Comparison of ENCODE assay signal across 21 cellular contexts in genomic region chr6:132023490-132023889, GRCh38.
DNase-seq lines count a peak whose midpoint lies in the region; ATAC-seq, FAIRE-seq and TF ChIP-seq lines count a peak whose summit lies in the region.
"Had no signal": no experiment of that assay in that cellular context is flagged by ENCODE, and none has a peak within 500 bp of the region (broad histone marks: within the 10 kb centered on the region; RNA-seq: fewer than 3 reads in every experiment).

No MANE protein-coding gene starts in this region.

- H3K36me3 Mint-ChIP-seq in astrocyte (ENCODE audit: low read depth, unreplicated experiment), result no peaks in the 10 kb centered on the region

- H3K4me1 Mint-ChIP-seq in astrocyte (ENCODE audit: low read depth, unreplicated experiment), result peaks cover 18% of the 10 kb centered on the region
- H3K4me1 Mint-ChIP-seq: activated CD4-positive, alpha-beta T cell treated with anti-CD3 and anti-CD28 coated beads for 36 hours had no signal

- ATAC-seq in IMR-90 (ENCODE audit: low read depth), result no peak
- ATAC-seq: activated CD4-positive, alpha-beta T cell treated with anti-CD3 and anti-CD28 coated beads for 36 hours; effector memory CD8-positive, alpha-beta T cell had no signal

- H3K27ac Mint-ChIP-seq in astrocyte (ENCODE audit: unreplicated experiment), result no peak overlapping the region
- H3K27ac Mint-ChIP-seq: activated CD4-positive, alpha-beta T cell treated with anti-CD3 and anti-CD28 coated beads for 36 hours; B cell; effector memory CD8-positive, alpha-beta T cell; nephron had no signal

- H3K4ac ChIP-seq in IMR-90 (ENCODE audit: low read depth, low read length), result no peak overlapping the region
- no peak overlapping the region for H3K4ac ChIP-seq in trophoblast cell (ENCODE audit: low read depth, low read length)

- H3K9me3 ChIP-seq in IMR-90 (ENCODE audit: control insufficient read depth, insufficient read depth, low read length), result no peaks in the 10 kb centered on the region
- no peaks in the 10 kb centered on the region for H3K9me3 ChIP-seq in astrocyte (ENCODE audit: insufficient read depth, low read depth, low read length)
- peaks cover 1% of the 10 kb centered on the region for H3K9me3 ChIP-seq in trophoblast cell (ENCODE audit: insufficient read depth, low read depth, low read length)
- H3K9me3 ChIP-seq: MG63, prostate gland had no signal

- no peak overlapping the region for H3K14ac ChIP-seq in IMR-90 (replicated peaks; ENCODE audit: low read depth, low read length)
- H3K14ac ChIP-seq in trophoblast cell (ENCODE audit: low read length), result no peak overlapping the region

- H3K4me1 ChIP-seq in IMR-90 (ENCODE audit: control insufficient read depth, insufficient read depth, low read length) (peaks cover 4% of the 10 kb centered on the region), astrocyte (ENCODE audit: insufficient read depth, low read length) (no peaks in the 10 kb centered on the region), trophoblast cell (ENCODE audit: control insufficient read depth in 1 of 2, insufficient read depth in 2 of 2, low read length in 2 of 2) (peaks cover 0 to 2% of the 10 kb centered on the region in 2 experiments)
- H3K4me1 ChIP-seq: prostate gland had no signal

- H2BK120ac ChIP-seq in IMR-90 (ENCODE audit: low read depth, low read length), result no peak overlapping the region
- H2BK120ac ChIP-seq in trophoblast cell (ENCODE audit: insufficient read depth, low read length, poor library complexity), result no peak overlapping the region

- H2AK5ac ChIP-seq in IMR-90 (ENCODE audit: low read depth, low read length) (peak overlapping the region; percentile 45; the same call in 1 of the 2 replicates), trophoblast cell (ENCODE audit: low read length) (peak overlapping the region; percentile 46)

- H3K56ac ChIP-seq in IMR-90 (ENCODE audit: extremely low read depth, insufficient read depth, low read length), result no peak overlapping the region

- H3K27ac ChIP-seq in IMR-90 (ENCODE audit: insufficient read depth, low read length), result no peak overlapping the region
- H3K27ac ChIP-seq in astrocyte (ENCODE audit: low read depth, low read length), result no peak overlapping the region
- no peak overlapping the region for H3K27ac ChIP-seq in trophoblast cell (ENCODE audit: low read depth, low read length)
- H3K27ac ChIP-seq: prostate gland had no signal

- H2AFZ ChIP-seq in IMR-90 (replicated peaks; ENCODE audit: low read length, poor library complexity) (no peak overlapping the region), astrocyte (ENCODE audit: low read depth, low read length) (no peak overlapping the region), trophoblast cell (ENCODE audit: insufficient read depth, low read length, poor library complexity) (no peak overlapping the region)

- DNase-seq in IMR-90 (no peak), astrocyte (ENCODE audit: low read depth) (peak; percentile 8), iPS DF 19.7 (ENCODE audit: low read depth, low spot score) (peak; percentile 12), trophoblast cell (no peak), DMS79 treated with DMSO at 0.1 percent for 48 hours (lab: John Stamatoyannopoulos, UW) (no peak), NCI-H1436 treated with DMSO at 0.1 percent for 48 hours (lab: John Stamatoyannopoulos, UW) (no peak), NCI-H2107 treated with DMSO at 0.1 percent for 48 hours (lab: John Stamatoyannopoulos, UW; ENCODE audit: unreplicated experiment) (no peak), H4 (ENCODE audit: low spot score) (no peak)
- DNase-seq: activated CD4-positive, alpha-beta T cell treated with anti-CD3 and anti-CD28 coated beads for 36 hours; activated CD8-positive, alpha-beta memory T cell treated with anti-CD3 and anti-CD28 coated beads, Interleukin-2, amount 50 U/mL, for 4 hours; activated gamma-delta T cell; effector memory CD8-positive, alpha-beta T cell; MG63; NCI-H226; stimulated activated CD4-positive, alpha-beta T cell treated with anti-CD3 and anti-CD28 coated beads, Interleukin-4, amount 100 ng/mL, for 24 hours had no signal

- no peaks in the 10 kb centered on the region; the same call in 1 of the 2 replicates for H3K9me1 ChIP-seq in IMR-90 (ENCODE audit: insufficient read depth, low read length)

- no peak overlapping the region for H3K4me3 Mint-ChIP-seq in astrocyte (ENCODE audit: unreplicated experiment)
- H3K4me3 Mint-ChIP-seq: activated CD4-positive, alpha-beta T cell treated with anti-CD3 and anti-CD28 coated beads for 36 hours; B cell; effector memory CD8-positive, alpha-beta T cell; nephron had no signal

- no peak overlapping the region for H2BK20ac ChIP-seq in IMR-90 (ENCODE audit: low read depth, low read length)

- TF ChIP-seq RAD21 in IMR-90 (IDR thresholded peaks at IDR 0.05; ENCODE audit: low read length), result no peak

- TF ChIP-seq CTCF in IMR-90 (conservative IDR thresholded peaks at IDR 0.05; ENCODE audit: low read depth, low read length) (0 out of 2 replicates have a peak, but pooled peaks have one; percentile 9), astrocyte (IDR thresholded peaks at IDR 0.05; ENCODE audit: insufficient read depth, low read depth, low read length) (no peak)

- no peak overlapping the region for H4K12ac ChIP-seq in trophoblast cell (ENCODE audit: low read depth, low read length)

- H4K20me1 ChIP-seq in IMR-90 (ENCODE audit: insufficient read depth, low read length) (no peaks in the 10 kb centered on the region), astrocyte (ENCODE audit: insufficient read depth, low read length) (no peaks in the 10 kb centered on the region)

- no peaks in the 10 kb centered on the region for H3K27me3 ChIP-seq in IMR-90 (ENCODE audit: control insufficient read depth, insufficient read depth, low read length)
- no peaks in the 10 kb centered on the region for H3K27me3 ChIP-seq in astrocyte (ENCODE audit: insufficient read depth, low read length)
- H3K27me3 ChIP-seq in trophoblast cell (ENCODE audit: insufficient read depth, low read length), result no peaks in the 10 kb centered on the region
- H3K27me3 ChIP-seq: MG63 had no signal

- H2BK5ac ChIP-seq in IMR-90 (ENCODE audit: low read depth, low read length, poor library complexity, severe bottlenecking), result no peak overlapping the region
- no peak overlapping the region for H2BK5ac ChIP-seq in trophoblast cell (ENCODE audit: low read depth, low read length, poor library complexity)

- dilution Hi-C loops in IMR-90 (cut with HindIII; ENCODE audit: low sequenced_read_pairs, unreplicated experiment), result no loop called here

- H3K36me3 ChIP-seq in IMR-90 (ENCODE audit: control insufficient read depth, insufficient read depth, low read length), result no peaks in the 10 kb centered on the region
- no peaks in the 10 kb centered on the region for H3K36me3 ChIP-seq in astrocyte (ENCODE audit: insufficient read depth, low read length)
- no peaks in the 10 kb centered on the region for H3K36me3 ChIP-seq in trophoblast cell (ENCODE audit: control insufficient read depth in 1 of 2, insufficient read depth in 2 of 2, low read length in 2 of 2)
- H3K36me3 ChIP-seq: MG63, prostate gland had no signal

- in situ Hi-C loops in IMR-90 (cut with MboI; ENCODE audit: low sequenced_read_pairs), result no loop called here

- H3K79me2 ChIP-seq in astrocyte (ENCODE audit: insufficient read depth, low read length) (no peaks in the 10 kb centered on the region), trophoblast cell (ENCODE audit: control insufficient read depth, insufficient read depth, low read length, poor library complexity) (no peaks in the 10 kb centered on the region)

- H4K8ac ChIP-seq in IMR-90 (ENCODE audit: low read depth in 2 of 2, low read length in 2 of 2) (no peak overlapping the region), trophoblast cell (ENCODE audit: low read depth, low read length) (no peak overlapping the region)

- no peak for FAIRE-seq in astrocyte (lab: Jason Lieb, UNC)
- FAIRE-seq: H54, RCC 7860 had no signal

- H3K18ac ChIP-seq in IMR-90 (ENCODE audit: low read depth, low read length) (no peak overlapping the region), trophoblast cell (ENCODE audit: low read length) (no peak overlapping the region)

- no peak overlapping the region for H2BK15ac ChIP-seq in IMR-90 (ENCODE audit: low read depth, low read length)

- intact Hi-C loops in IMR-90 (cut with micrococcal nuclease), result no loop called here

- no peak overlapping the region for H2AK9ac ChIP-seq in IMR-90 (replicated peaks; ENCODE audit: low read depth, low read length, poor library complexity)

- H3K9me3 Mint-ChIP-seq in astrocyte (ENCODE audit: unreplicated experiment), result no peaks in the 10 kb centered on the region
- H3K9me3 Mint-ChIP-seq: nephron had no signal

- no peak overlapping the region for H4K5ac ChIP-seq in IMR-90 (ENCODE audit: low read depth, low read length)

- H3K79me1 ChIP-seq in IMR-90 (ENCODE audit: low read depth in 1 of 2, low read length in 2 of 2), result no peaks in the 10 kb centered on the region
- H3K79me1 ChIP-seq in trophoblast cell (ENCODE audit: low read length), result no peaks in the 10 kb centered on the region

- WGBS in IMR-90 (ENCODE audit: extremely low coverage in 2 of 2, insufficient read length in 1 of 2), 2 experiments, result no CpG with 5 or more reads among the region's 5 CpGs
- no CpG with 5 or more reads among the region's 5 CpGs for WGBS in trophoblast cell (ENCODE audit: extremely low coverage, insufficient coverage, insufficient read length)

- no peak overlapping the region for H4K91ac ChIP-seq in IMR-90 (ENCODE audit: insufficient read depth, low read depth, low read length)
- H4K91ac ChIP-seq in trophoblast cell (ENCODE audit: low read depth, low read length), result peak overlapping the region; percentile 55

- BruUV-seq in IMR-90 (replicated peaks; lab: Mats Ljungman, UMichigan), result no TSS peak

- H3K9ac ChIP-seq in IMR-90 (ENCODE audit: low read depth, low read length), result no peak overlapping the region
- no peak overlapping the region for H3K9ac ChIP-seq in astrocyte (ENCODE audit: low read length)
- no peak overlapping the region for H3K9ac ChIP-seq in trophoblast cell (ENCODE audit: low read length)

- TF ChIP-seq POLR2A in IMR-90 (IDR thresholded peaks at IDR 0.05; ENCODE audit: low read depth, low read length), result no peak

- H3K4me2 ChIP-seq in IMR-90 (ENCODE audit: low read depth, low read length) (no peak overlapping the region), astrocyte (ENCODE audit: low read length) (no peak overlapping the region), trophoblast cell (ENCODE audit: low read length) (no peak overlapping the region)
- H3K4me2 ChIP-seq: smooth muscle cell had no signal

- H2BK12ac ChIP-seq in trophoblast cell (ENCODE audit: low read length), result no peak overlapping the region

- H3K4me3 ChIP-seq in IMR-90 (ENCODE audit: insufficient read depth, low read depth, low read length) (no peak overlapping the region), astrocyte (ENCODE audit: insufficient read depth, low read depth, low read length) (no peak overlapping the region), trophoblast cell (ENCODE audit: low read depth, low read length) (no peak overlapping the region)
- H3K4me3 ChIP-seq: MG63, prostate gland, smooth muscle cell had no signal

- POLR2A ChIA-PET in IMR-90 (lab: Charles Lee; ENCODE audit: unreplicated experiment), result interaction anchor here (0.6 kb wide), 1 partner anchor 72 kb away, joined by 3 read pairs; the partner anchor contains the start of gene CCN2

- CTCF ChIA-PET in IMR-90 (lab: Yijun Ruan, JAX), result no interaction called here

- H3K27me3 Mint-ChIP-seq in astrocyte (ENCODE audit: low read depth, unreplicated experiment), result no peaks in the 10 kb centered on the region
- H3K27me3 Mint-ChIP-seq: activated CD4-positive, alpha-beta T cell treated with anti-CD3 and anti-CD28 coated beads for 36 hours had no signal

- H3K23ac ChIP-seq in IMR-90 (ENCODE audit: low read depth, low read length), result no peak overlapping the region
- no peak overlapping the region for H3K23ac ChIP-seq in trophoblast cell (ENCODE audit: low read length)

Comparison
In these comparisons a context has a peak if more than half of its experiments do, and no peak if none do; other contexts are left out.
1. DNase-seq: peak in astrocyte (single experiment) and iPS DF 19.7 (single experiment); none in IMR-90 (single experiment), trophoblast cell (0 of 2), DMS79 treated with DMSO at 0.1 percent for 48 hours (single experiment), NCI-H1436 treated with DMSO at 0.1 percent for 48 hours (single experiment), NCI-H2107 treated with DMSO at 0.1 percent for 48 hours (single experiment) and H4 (single experiment).